ENCODE assay signal across 10 cellular contexts in genomic region chr22:36398602-36399472, GRCh38. TPM values are rescaled to one million over a fixed set of nuclear protein-coding genes. Genes with fewer than 3 reads are reported as not detected.
A peak's percentile ranks its signal among the peaks of the same experiment; 100 is the strongest.
DNase-seq lines count a peak whose midpoint lies in the region; ATAC-seq, FAIRE-seq and TF ChIP-seq lines count a peak whose summit lies in the region.
"Had no signal": no experiment of that assay in that cellular context is flagged by ENCODE, and none has a peak within 500 bp of the region (broad histone marks: within the 10 kb centered on the region; RNA-seq: fewer than 3 reads in every experiment).

No MANE protein-coding gene starts in this region.

- no peak for FAIRE-seq in GM12892 (lab: Jason Lieb, UNC)
- FAIRE-seq: islet of Langerhans had no signal

- peaks cover 57% of the 10 kb centered on the region for H3K4me1 Mint-ChIP-seq in Calu3 (ENCODE audit: low read depth, unreplicated experiment)

- H3K9ac ChIP-seq in OCI-LY1 (ENCODE audit: low read length): no peak overlapping the region; the same call in 1 of the 2 replicates

- H3F3A ChIP-seq in OCI-LY1 (ENCODE audit: insufficient read depth, low read length): no peaks in the 10 kb centered on the region

- TF ChIP-seq POLR2A in GM12892 (IDR thresholded peaks at IDR 0.05; ENCODE audit: low read depth, low read length): no peak

- H3K36me3 Mint-ChIP-seq in Calu3 (ENCODE audit: insufficient read depth, unreplicated experiment): peaks cover 17% of the 10 kb centered on the region

- no peaks in the 10 kb centered on the region for H3K9me3 ChIP-seq in OCI-LY1 (ENCODE audit: low read length)

- H3K4me2 ChIP-seq in OCI-LY1 (ENCODE audit: low read length): peak overlapping the region; percentile 6; the same call in 1 of the 2 replicates

- DNase-seq in Calu3 (peak; percentile 44), epithelial cell of esophagus (ENCODE audit: low read depth) (peak; percentile 95), omental fat pad (ENCODE audit: low spot score) (no peak), NCI-H1436 treated with DMSO at 0.1 percent for 48 hours (lab: John Stamatoyannopoulos, UW) (no peak), coronary artery (ENCODE audit: low spot score) (no peak), GM12892 (ENCODE audit: insufficient read length) (no peak)
- DNase-seq: stimulated activated naive CD4-positive, alpha-beta T cell had no signal

- no peaks in the 10 kb centered on the region for H3K36me3 ChIP-seq in OCI-LY1 (ENCODE audit: insufficient read depth, low read length)

- H3K27ac ChIP-seq in OCI-LY1 (ENCODE audit: low read depth, low read length, poor library complexity, severe bottlenecking) (peak overlapping the region; percentile 79), coronary artery (no peak overlapping the region)

- intact Hi-C loops in Calu3 (cut with micrococcal nuclease; ENCODE audit: unreplicated experiment): no loop called here

- no peaks in the 10 kb centered on the region for H3K27me3 ChIP-seq in OCI-LY1 (ENCODE audit: insufficient read depth, low read length)

- H3K4me3 Mint-ChIP-seq in Calu3 (ENCODE audit: low read depth, unreplicated experiment): peak overlapping the region; percentile 38

- no peaks in the 10 kb centered on the region for H4K20me1 ChIP-seq in OCI-LY1 (ENCODE audit: insufficient read depth, low read length)

- no peak overlapping the region for H3K4me3 ChIP-seq in OCI-LY1 (ENCODE audit: low read depth, low read length, poor library complexity, severe bottlenecking)
- H3K4me3 ChIP-seq in epithelial cell of esophagus (ENCODE audit: low read length): no peak overlapping the region
- H3K4me3 ChIP-seq in coronary artery: no peak overlapping the region

- no peaks in the 10 kb centered on the region for H3K27me3 Mint-ChIP-seq in Calu3 (ENCODE audit: unreplicated experiment)

- H3K27ac Mint-ChIP-seq in Calu3 (ENCODE audit: unreplicated experiment): peak overlapping the region; percentile 92

- no peak overlapping the region for H2AFZ ChIP-seq in OCI-LY1 (ENCODE audit: low read length)

- peaks cover 49% of the 10 kb centered on the region for H3K4me1 ChIP-seq in OCI-LY1 (ENCODE audit: insufficient read depth, low read length, severe bottlenecking)

- BruUV-seq in Calu3 (replicated peaks; lab: Mats Ljungman, UMichigan): no TSS peak

- H3K9me2 ChIP-seq in OCI-LY1 (ENCODE audit: low read depth, low read length): no peaks in the 10 kb centered on the region

- no peaks in the 10 kb centered on the region for H3K9me3 Mint-ChIP-seq in Calu3 (ENCODE audit: low read depth, unreplicated experiment)

- ATAC-seq in omental fat pad (ENCODE audit: low FRiP score): peak; percentile 35
- no peak for ATAC-seq in HG02973 (IDR thresholded peaks at IDR 0.05; ENCODE audit: unreplicated experiment)

- H3K79me2 ChIP-seq in OCI-LY1 (ENCODE audit: insufficient read depth, low read length): no peaks in the 10 kb centered on the region

- TF ChIP-seq CTCF in Calu3 (IDR thresholded peaks at IDR 0.05; ENCODE audit: unreplicated experiment): no peak
- TF ChIP-seq CTCF in OCI-LY1 (IDR thresholded peaks at IDR 0.05; ENCODE audit: low read length): no peak
- TF ChIP-seq CTCF in epithelial cell of esophagus (IDR thresholded peaks at IDR 0.05; ENCODE audit: insufficient read depth, low read depth, low read length, missing control alignments): no peak
- no peak for TF ChIP-seq CTCF in omental fat pad (IDR thresholded peaks at IDR 0.05)
- TF ChIP-seq CTCF in coronary artery (IDR thresholded peaks at IDR 0.05): no peak

- CTCF ChIA-PET in Calu3 (lab: Charles Lee): interaction anchor here (0.9 to 1.0 kb wide), 2 partner anchors 10 to 71 kb away, joined by 3 read pairs; no protein-coding TSS in a partner anchor

RNA-seq across cellular contexts. Expression of gene MYH9, which starts 11.1 kb away (rescaled TPM):
- 526 and 606 TPM in 2 replicates for total RNA-seq in Calu3 (2022)
- total RNA-seq in omental fat pad: 100 to 1,000 TPM; 225 to 463 (median 370) TPM
- polyA plus RNA-seq in GM12892 (2012; ENCODE audit: missing spikeins): 155 TPM

Comparison
In these comparisons a context has a peak if more than half of its experiments do, and no peak if none do; other contexts are left out.
1. DNase-seq: peak in Calu3 (single experiment) and epithelial cell of esophagus (single experiment); none in omental fat pad (single experiment), NCI-H1436 treated with DMSO at 0.1 percent for 48 hours (single experiment), coronary artery (single experiment) and GM12892 (single experiment).